In the genomic region with DNA sequence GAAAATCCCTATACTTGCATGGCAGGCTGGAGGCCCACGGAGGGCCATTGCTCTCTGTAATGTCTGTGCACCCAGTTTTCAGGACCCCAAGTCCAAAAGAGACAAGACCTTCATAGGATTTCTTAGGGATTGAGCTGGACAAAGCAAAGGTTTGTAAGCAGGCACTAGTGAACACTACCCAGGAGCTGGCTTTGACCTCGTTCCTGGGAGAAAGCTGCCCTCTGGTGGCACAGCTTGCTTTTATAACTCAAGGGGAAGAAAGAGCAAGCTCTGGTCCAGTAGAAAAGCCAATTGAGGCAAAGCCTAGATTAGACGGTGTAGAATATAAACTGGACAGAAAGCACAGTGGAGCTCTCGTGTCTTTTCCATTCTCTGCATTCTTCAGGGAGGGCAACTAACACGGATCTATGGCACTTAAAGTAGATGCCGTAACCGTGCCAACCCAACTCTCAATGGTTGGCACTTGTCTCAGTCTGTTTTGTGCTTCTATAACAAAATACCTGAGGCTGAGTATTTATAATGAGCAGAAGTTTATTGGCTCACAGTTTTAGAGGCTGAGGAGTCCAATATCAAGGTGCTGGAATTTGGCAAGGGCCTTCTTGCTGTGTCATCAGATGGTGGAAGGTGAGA, we compare ENCODE assay signal across 8 cellular contexts. TPM values are rescaled to one million over a fixed set of nuclear protein-coding genes. Genes with fewer than 3 reads are reported as not detected.
DNase-seq lines count a peak whose midpoint lies in the region; ATAC-seq and TF ChIP-seq lines count a peak whose summit lies in the region.

No MANE protein-coding gene starts in this region.

- DNase-seq in DMS 273 treated with DMSO at 0.1 percent for 48 hours (lab: John Stamatoyannopoulos, UW), result peak; percentile 48
- peak; percentile 28 for DNase-seq in NCI-H1105 (lab: John Stamatoyannopoulos, UW)
- peak; percentile 68 for DNase-seq in glomerular endothelial cell (ENCODE audit: extremely low read depth, low read depth, low spot score)
- DNase-seq in pons (ENCODE audit: low spot score), result peak; percentile 87
- no peak for DNase-seq in T-helper 1 cell
- DNase-seq in T-helper 2 cell, result no peak

- H3K27ac ChIP-seq in VCaP, result no peak overlapping the region

- ATAC-seq in GM19397 (IDR thresholded peaks at IDR 0.05; ENCODE audit: unreplicated experiment), result peak; percentile 71

- peak; percentile 83 for TF ChIP-seq CTCF in VCaP (conservative IDR thresholded peaks at IDR 0.05)

RNA-seq across cellular contexts. Expression of gene GABRP, which starts 7.9 kb away (rescaled TPM):
- 0.29 and 0.41 TPM in 2 replicates for total RNA-seq in glomerular endothelial cell

Comparison
In these comparisons a context has a peak if more than half of its experiments do, and no peak if none do; other contexts are left out.
1. DNase-seq: peak in DMS 273 treated with DMSO at 0.1 percent for 48 hours (single experiment), NCI-H1105 (single experiment), glomerular endothelial cell (single experiment) and pons (single experiment); none in T-helper 1 cell (0 of 5) and T-helper 2 cell (0 of 5).